ENCODE assay signal across 1 cellular context in genomic region chr18:23405626-23406025, GRCh38.
TF ChIP-seq lines count a peak whose summit lies in the region.

No MANE protein-coding gene starts in this region.

TF ChIP-seq in GM12878, 131 proteins besides CTCF, POLR2A, EP300 and RAD21 (continued from another document):
- TF ChIP-seq NR2C2 (IDR thresholded peaks at IDR 0.05; ENCODE audit: borderline replicate concordance, control insufficient read depth, insufficient read length, low read depth), result no peak
